In the genomic region with DNA sequence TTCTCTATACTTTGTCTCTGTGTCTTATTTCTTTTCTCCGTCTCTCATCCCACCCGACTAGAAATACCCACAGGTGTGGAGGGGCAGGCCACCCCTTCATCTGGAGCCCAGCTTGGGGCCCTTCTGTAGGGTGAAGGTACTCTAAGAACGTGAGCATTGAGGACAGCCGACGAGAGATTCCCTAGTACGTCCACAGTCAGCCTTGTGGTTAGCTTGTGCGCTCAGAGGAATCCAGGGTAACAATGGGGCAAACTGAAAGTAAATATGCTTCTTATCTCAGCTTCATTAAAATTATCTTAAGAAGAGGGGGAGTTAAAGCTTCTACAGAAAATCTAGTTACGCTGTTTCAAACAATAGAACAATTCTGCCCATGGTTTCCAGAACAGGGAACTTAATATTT, we compare ENCODE assay signal across 3 cellular contexts. TPM values are rescaled to one million over a fixed set of nuclear protein-coding genes. Genes with fewer than 3 reads are reported as not detected.
"Had no signal": no experiment of that assay in that cellular context is flagged by ENCODE, and none has a peak within 500 bp of the region (broad histone marks: within the 10 kb centered on the region; RNA-seq: fewer than 3 reads in every experiment).

No MANE protein-coding gene starts in this region.

RNA-seq across cellular contexts. Expression of a gene that starts 47.5 kb away (rescaled TPM):
- total RNA-seq: K562, MCF 10A, SK-MEL-5 had no signal
